ENCODE assay signal across 23 cellular contexts in genomic region chr2:231287696-231288095, GRCh38.
DNase-seq lines count a peak whose midpoint lies in the region; ATAC-seq, FAIRE-seq and TF ChIP-seq lines count a peak whose summit lies in the region.
"Had no signal": no experiment of that assay in that cellular context is flagged by ENCODE, and none has a peak within 500 bp of the region (broad histone marks: within the 10 kb centered on the region; RNA-seq: fewer than 3 reads in every experiment).

No MANE protein-coding gene starts in this region.

- no peaks in the 10 kb centered on the region for H3K79me2 ChIP-seq in endothelial cell of umbilical vein (ENCODE audit: control insufficient read depth, insufficient read depth, low read length)

- no TSS peak for BruUV-seq in endothelial cell of umbilical vein (replicated peaks; lab: Mats Ljungman, UMichigan)

- no peak for TF ChIP-seq CTCF in RWPE1 (conservative IDR thresholded peaks at IDR 0.05; ENCODE audit: low read depth)
- TF ChIP-seq CTCF in endothelial cell of umbilical vein (IDR thresholded peaks at IDR 0.05; ENCODE audit: extremely low read depth in 1 of 2, insufficient read depth in 1 of 2, low read depth in 1 of 2, low read length in 2 of 2): no peak

- H3K36me3 ChIP-seq in endothelial cell of umbilical vein (ENCODE audit: control insufficient read depth in 2 of 2, extremely low read depth in 1 of 2, insufficient read depth in 2 of 2, low read length in 2 of 2): peaks cover 0 to 11% of the 10 kb centered on the region in 2 experiments
- H3K36me3 ChIP-seq: MG63 had no signal

- no peak for DNase-seq in activated naive CD4-positive, alpha-beta T cell treated with anti-CD3 and anti-CD28 coated beads, Interleukin-2, amount 50 U/mL, for 72 hours (ENCODE audit: low spot score in 2 of 2)
- no peak for DNase-seq in activated naive CD4-positive, alpha-beta T cell (lab: John Stamatoyannopoulos, UW)
- DNase-seq in RWPE1 (ENCODE audit: low spot score) (peak; percentile 82), endothelial cell of umbilical vein (ENCODE audit: low read depth, low spot score) (no peak), NCI-H82 treated with DMSO at 0.1 percent for 48 hours (lab: John Stamatoyannopoulos, UW; ENCODE audit: unreplicated experiment) (no peak), kidney tubule cell (ENCODE audit: low spot score) (no peak), NCI-H146 (lab: John Stamatoyannopoulos, UW) (no peak)
- DNase-seq: 8988T; AML-193; Calu3; CD8-positive, alpha-beta memory T cell; GDM1; Kasumi-1; MG63; NCI-H1417; NCI-H187; NCI-H446; NCI-H526; RPMI8226; SIG-M5; SK-N-SH had no signal

- FAIRE-seq in endothelial cell of umbilical vein (lab: Jason Lieb, UNC): no peak
- FAIRE-seq: GM18507 had no signal

- H3K4me3 ChIP-seq in endothelial cell of umbilical vein (replicated peaks in 1 of 3; ENCODE audit: insufficient read depth in 1 of 3, low read depth in 1 of 3, low read length in 3 of 3): no peak overlapping the region
- H3K4me3 ChIP-seq: MG63 had no signal

- no peak overlapping the region for H3K27ac Mint-ChIP-seq in activated naive CD4-positive, alpha-beta T cell treated with anti-CD3 and anti-CD28 coated beads, Interleukin-2, amount 50 U/mL, for 72 hours
- H3K27ac Mint-ChIP-seq: CD8-positive, alpha-beta memory T cell had no signal

- H3K4me2 ChIP-seq in endothelial cell of umbilical vein (ENCODE audit: insufficient read depth, low read length): no peak overlapping the region
- H3K4me2 ChIP-seq: SK-N-SH had no signal

- CTCF ChIA-PET in RWPE1 (lab: Yijun Ruan, JAX): no interaction called here
- CTCF ChIA-PET in endothelial cell of umbilical vein (lab: Charles Lee): interaction anchor here (1.0 to 1.1 kb wide), 2 partner anchors 10 to 118 kb away, joined by 3 to 4 read pairs; no protein-coding TSS in a partner anchor

- intact Hi-C loops in endothelial cell of umbilical vein (cut with micrococcal nuclease): no loop called here

- H3K36me3 Mint-ChIP-seq in activated naive CD4-positive, alpha-beta T cell treated with anti-CD3 and anti-CD28 coated beads, Interleukin-2, amount 50 U/mL, for 72 hours: no peaks in the 10 kb centered on the region

- H3K9me3 Mint-ChIP-seq in activated naive CD4-positive, alpha-beta T cell treated with anti-CD3 and anti-CD28 coated beads, Interleukin-2, amount 50 U/mL, for 72 hours: no peaks in the 10 kb centered on the region
- H3K9me3 Mint-ChIP-seq: CD8-positive, alpha-beta memory T cell had no signal

- dilution Hi-C loops in endothelial cell of umbilical vein (cut with MboI; ENCODE audit: extremely low pct_ligation_motif_present, low sequenced_read_pairs): no loop called here

- H3K4me1 ChIP-seq in endothelial cell of umbilical vein (ENCODE audit: control insufficient read depth, extremely low read depth, insufficient read depth, low read length): no peaks in the 10 kb centered on the region

- no peak overlapping the region for H2AFZ ChIP-seq in endothelial cell of umbilical vein (ENCODE audit: low read depth, low read length)

- H3K9me1 ChIP-seq in endothelial cell of umbilical vein (replicated peaks; ENCODE audit: control insufficient read depth, extremely low read depth, insufficient read depth, low read length): no peaks in the 10 kb centered on the region

- H3K9me3 ChIP-seq in endothelial cell of umbilical vein (replicated peaks; ENCODE audit: control insufficient read depth, insufficient read depth, low read length): no peaks in the 10 kb centered on the region
- H3K9me3 ChIP-seq: MG63, SK-N-SH had no signal

- H4K20me1 ChIP-seq in endothelial cell of umbilical vein (replicated peaks; ENCODE audit: control insufficient read depth, extremely low read depth, insufficient read depth, low read length): no peaks in the 10 kb centered on the region

- no peaks in the 10 kb centered on the region for H3K27me3 ChIP-seq in endothelial cell of umbilical vein (ENCODE audit: control insufficient read depth in 2 of 2, insufficient read depth in 2 of 2, low read length in 2 of 2)
- H3K27me3 ChIP-seq: MG63 had no signal

- ATAC-seq in activated naive CD4-positive, alpha-beta T cell treated with anti-CD3 and anti-CD28 coated beads, Interleukin-2, amount 50 U/mL, for 72 hours: peak; percentile 28 to 54

- POLR2A ChIA-PET in RWPE1 (lab: Yijun Ruan, JAX; ENCODE audit: low non-redundant PET) (no interaction called here), endothelial cell of umbilical vein (lab: Charles Lee) (no interaction called here)

- H3K27ac ChIP-seq in RWPE1 (peak overlapping the region; percentile 57), endothelial cell of umbilical vein (ENCODE audit: insufficient read depth, low read depth, low read length) (no peak overlapping the region)
- H3K27ac ChIP-seq: C4-2B had no signal

- no peak for TF ChIP-seq POLR2A in endothelial cell of umbilical vein (IDR thresholded peaks at IDR 0.05; ENCODE audit: low read depth, low read length)

- no peak overlapping the region for H3K9ac ChIP-seq in endothelial cell of umbilical vein (replicated peaks; ENCODE audit: extremely low read depth, insufficient read depth, low read length)
- H3K9ac ChIP-seq: SK-N-SH had no signal

TF ChIP-seq in endothelial cell of umbilical vein, 7 proteins besides CTCF, POLR2A, EP300 and RAD21:
- peak; percentile 30 for TF ChIP-seq JUN (IDR thresholded peaks at IDR 0.05; ENCODE audit: borderline replicate concordance, insufficient read depth, insufficient read length, low read depth)
- no peak for TF ChIP-seq POLR2AphosphoS5 (IDR thresholded peaks at IDR 0.05; ENCODE audit: insufficient read depth, low read depth, low read length)
TF ChIP-seq in endothelial cell of umbilical vein: peak in this region for 1.
